Comparison of ENCODE assay signal across 8 cellular contexts in genomic region chr17:34361478-34362061, GRCh38. TPM values are rescaled to one million over a fixed set of nuclear protein-coding genes. Genes with fewer than 3 reads are reported as not detected.
DNase-seq lines count a peak whose midpoint lies in the region; ATAC-seq and TF ChIP-seq lines count a peak whose summit lies in the region.

No MANE protein-coding gene starts in this region.

- H3K9me3 Mint-ChIP-seq in Calu3 (ENCODE audit: low read depth, unreplicated experiment), result no peaks in the 10 kb centered on the region
- no peaks in the 10 kb centered on the region for H3K9me3 Mint-ChIP-seq in T-cell

- CTCF ChIA-PET in Calu3 (lab: Charles Lee), result interaction anchor here (0.6 to 4.0 kb wide), 17 partner anchors 9 to 215 kb away, joined by 3 to 95 read pairs (median 4); no protein-coding TSS in a partner anchor
- CTCF ChIA-PET in T-cell (lab: Charles Lee), result interaction anchor here (0.5 to 2.0 kb wide), 11 partner anchors 21 to 1586 kb away, joined by 3 to 23 read pairs (median 4); no protein-coding TSS in a partner anchor

- no peak for TF ChIP-seq POLR2A in sigmoid colon (IDR thresholded peaks at IDR 0.05)

- no peaks in the 10 kb centered on the region for H3K36me3 Mint-ChIP-seq in Calu3 (ENCODE audit: insufficient read depth, unreplicated experiment)
- H3K36me3 Mint-ChIP-seq in T-cell, result no peaks in the 10 kb centered on the region

- TF ChIP-seq CTCF in Calu3 (IDR thresholded peaks at IDR 0.05; ENCODE audit: unreplicated experiment), result peak; percentile 84
- TF ChIP-seq CTCF in hepatocyte (IDR thresholded peaks at IDR 0.05; ENCODE audit: poor library complexity), result peak; percentile 100
- peak; percentile 99 to 100 (median 99) for TF ChIP-seq CTCF in sigmoid colon (IDR thresholded peaks at IDR 0.05)

- no peaks in the 10 kb centered on the region for H3K9me3 ChIP-seq in hepatocyte (ENCODE audit: low read depth)
- no peaks in the 10 kb centered on the region for H3K9me3 ChIP-seq in sigmoid colon

- no peaks in the 10 kb centered on the region for H4K20me1 ChIP-seq in hepatocyte (ENCODE audit: insufficient read depth, poor library complexity, severe bottlenecking)

- H3K4me3 Mint-ChIP-seq in Calu3 (ENCODE audit: low read depth, unreplicated experiment) (no peak overlapping the region), T-cell (no peak overlapping the region)

- no peak for TF ChIP-seq EP300 in sigmoid colon (IDR thresholded peaks at IDR 0.05)

- H3K79me2 ChIP-seq in hepatocyte, result no peaks in the 10 kb centered on the region

- H3K27ac Mint-ChIP-seq in Calu3 (ENCODE audit: unreplicated experiment) (no peak overlapping the region), T-cell (no peak overlapping the region)

- H3K4me1 Mint-ChIP-seq in Calu3 (ENCODE audit: low read depth, unreplicated experiment) (no peaks in the 10 kb centered on the region), T-cell (peaks cover 9 to 10% (median 9%) of the 10 kb centered on the region in 3 donors)

- H3K4me2 ChIP-seq in hepatocyte, result no peak overlapping the region

- H3K36me3 ChIP-seq in H7 (replicated peaks; ENCODE audit: control insufficient read depth, insufficient read depth, low read length), result no peaks in the 10 kb centered on the region
- H3K36me3 ChIP-seq in hepatocyte (replicated peaks; ENCODE audit: insufficient read depth, low read depth), result no peaks in the 10 kb centered on the region
- H3K36me3 ChIP-seq in sigmoid colon, result no peaks in the 10 kb centered on the region

- no peak overlapping the region for H2AFZ ChIP-seq in hepatocyte

- ATAC-seq in T-cell (replicated peaks in 1 of 4) (peak; percentile 58 to 73 (median 65)), HG03196 (IDR thresholded peaks at IDR 0.05; ENCODE audit: unreplicated experiment) (no peak)

- no TSS peak for BruUV-seq in Calu3 (replicated peaks; lab: Mats Ljungman, UMichigan)

- POLR2A ChIA-PET in T-cell (lab: Charles Lee), result interaction anchor here in 1 of 2 donors (0.5 kb wide), 1 partner anchor 99 kb away, joined by 4 read pairs; no protein-coding TSS in a partner anchor

- intact Hi-C loops in Calu3 (cut with micrococcal nuclease; ENCODE audit: unreplicated experiment) (loop anchor here (1.0 to 5.0 kb wide), 3 partner anchors 161 to 279 kb away; no protein-coding TSS in a partner anchor), sigmoid colon (cut with DNase I) (loop anchor here (1.0 kb wide), 1 partner anchor 161 kb away; no protein-coding TSS in a partner anchor)

- no peaks in the 10 kb centered on the region for H3K9me2 ChIP-seq in hepatocyte (replicated peaks; ENCODE audit: insufficient read depth)

- H3K27me3 Mint-ChIP-seq in Calu3 (ENCODE audit: unreplicated experiment) (peaks cover 83% of the 10 kb centered on the region), T-cell (peaks cover 6 to 25% of the 10 kb centered on the region in 2 donors)

- WGBS in hepatocyte (ENCODE audit: low lambda C conversion rate, missing lambda C conversion rate), result 36% methylated on average over 8 of the region's 8 CpGs
- WGBS in sigmoid colon, 2 donors, result 20 to 27% methylated on average over 8 of the region's 8 CpGs

- H3K4me1 ChIP-seq in hepatocyte (ENCODE audit: insufficient read depth) (no peaks in the 10 kb centered on the region), sigmoid colon (no peaks in the 10 kb centered on the region)

- H3K27ac ChIP-seq in hepatocyte, result no peak overlapping the region
- H3K27ac ChIP-seq in sigmoid colon, result no peak overlapping the region

- H3K27me3 ChIP-seq in H7 (ENCODE audit: control insufficient read depth, insufficient read depth, low read length), result no peaks in the 10 kb centered on the region; the same call in 1 of the 2 replicates
- peaks cover 10% of the 10 kb centered on the region for H3K27me3 ChIP-seq in hepatocyte
- H3K27me3 ChIP-seq in sigmoid colon, result peaks cover 0 to 7% (median 0%) of the 10 kb centered on the region in 3 donors

- DNase-seq in Calu3 (peak; percentile 91), H7 (peak; percentile 88), NCI-H146 treated with DMSO at 0.1 percent for 48 hours (lab: John Stamatoyannopoulos, UW; ENCODE audit: unreplicated experiment) (peak; percentile 56), T-cell (peak in 33 of 34 experiments; percentile 12 to 69 (median 44)), astrocyte of the hippocampus (ENCODE audit: low read depth, low spot score) (peak; percentile 94), hepatocyte (ENCODE audit: low spot score) (peak; percentile 95), sigmoid colon (peak; percentile 94)

- no peak overlapping the region for H3K4me3 ChIP-seq in H7 (ENCODE audit: insufficient read depth, low read depth, low read length)
- H3K4me3 ChIP-seq in hepatocyte, result no peak overlapping the region
- H3K4me3 ChIP-seq in sigmoid colon, result no peak overlapping the region

RNA-seq across cellular contexts. Expression of gene CCL1, which starts 1.5 kb away (rescaled TPM):
- total RNA-seq in Calu3 (2022), result not detected in 2 replicates
- not detected in 2 replicates for total RNA-seq in H7 (2014; rRNA removed; shearing (Covaris generic))
- total RNA-seq in T-cell, result not detected
- not detected in 2 replicates for total RNA-seq in hepatocyte
- not detected in 2 replicates for polyA plus RNA-seq in hepatocyte
- total RNA-seq in sigmoid colon, result not detected
- not detected for polyA plus RNA-seq in sigmoid colon

RNA-seq across cellular contexts. Expression of gene CCL13, which starts 5.3 kb away (rescaled TPM):
- total RNA-seq in Calu3 (2022) (not detected in 2 replicates), T-cell (not detected), hepatocyte (0.32 TPM in 1 of 2 replicates, not detected in the other), sigmoid colon (1 to 10 TPM in 2 of 4 donors, not detected in 2; 1.7 to 2.1 TPM)
- not detected in 2 replicates for total RNA-seq in H7 (2014; rRNA removed; shearing (Covaris generic))
- polyA plus RNA-seq in hepatocyte (not detected in 2 replicates), sigmoid colon (10 to 100 TPM in 1 of 3 donors, 1 to 10 TPM in 2; 2.0 to 47.9 (median 9.6) TPM)

RNA-seq across cellular contexts. Expression of gene CCL8, which starts 42.3 kb away (rescaled TPM):
- not detected in 2 replicates for total RNA-seq in Calu3 (2022)
- total RNA-seq in H7 (2014; rRNA removed; shearing (Covaris generic)), result not detected in 2 replicates
- total RNA-seq in T-cell, result not detected
- 0.12 TPM in 1 of 2 replicates, not detected in the other for total RNA-seq in hepatocyte
- 1.6 TPM in 1 of 2 replicates, not detected in the other for polyA plus RNA-seq in hepatocyte
- total RNA-seq in sigmoid colon, result 1 to 10 TPM in 1 of 4 donors, not detected in 3; 1.6 TPM
- 10 to 100 TPM in 1 of 3 donors, 1 to 10 TPM in 2; 2.5 to 12.5 (median 6.6) TPM for polyA plus RNA-seq in sigmoid colon

Comparison
In these comparisons a context has a peak if more than half of its experiments do, and no peak if none do; other contexts are left out.
1. DNase-seq: peak in every context shown above with its lines; median percentile 95 in hepatocyte; 94 in astrocyte of the hippocampus; 94 in sigmoid colon; 91 in Calu3; 88 in H7; 56 in NCI-H146 treated with DMSO at 0.1 percent for 48 hours; 44 in T-cell.